Comparison of ENCODE assay signal across 1 cellular context in the genomic region with DNA sequence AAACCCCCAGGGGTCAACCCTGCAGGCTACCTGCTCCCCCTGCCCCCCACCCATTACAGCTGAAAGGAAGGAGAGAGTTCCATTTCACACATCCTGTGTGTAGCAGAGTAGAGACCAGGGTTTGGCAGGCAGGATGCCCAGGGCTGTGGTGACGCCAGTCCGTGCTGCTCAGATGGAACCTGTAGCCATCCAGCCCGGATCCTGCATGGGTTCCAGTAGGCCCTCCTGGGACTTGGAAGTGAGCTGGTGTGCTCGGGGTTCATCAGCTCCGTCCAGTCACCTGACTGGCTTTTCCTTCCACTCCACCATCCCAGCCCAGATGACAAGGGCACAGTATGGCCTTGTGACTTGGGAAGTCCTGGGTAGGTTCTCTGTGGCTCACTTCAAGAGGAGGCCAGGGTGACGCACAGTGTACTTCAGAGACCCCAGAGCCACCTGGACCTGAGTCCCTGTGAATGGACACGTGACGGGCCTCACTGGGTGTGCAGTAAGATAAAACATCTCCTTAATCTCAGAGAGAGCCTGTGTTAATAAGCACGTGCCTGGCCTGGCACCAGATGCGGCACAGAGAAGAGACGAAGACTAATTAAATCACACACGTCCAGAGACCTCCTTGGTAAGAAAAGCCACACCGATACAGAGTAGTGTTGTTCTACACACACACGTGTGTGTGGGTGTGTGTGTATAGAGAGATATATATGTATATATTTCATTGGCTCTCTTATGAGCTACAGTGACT.
TF ChIP-seq lines count a peak whose summit lies in the region.

No MANE protein-coding gene starts in this region.

TF ChIP-seq in WTC11, 78 proteins besides CTCF, POLR2A, EP300 and RAD21 (continued from another document):
- TF ChIP-seq, protein P1, sequence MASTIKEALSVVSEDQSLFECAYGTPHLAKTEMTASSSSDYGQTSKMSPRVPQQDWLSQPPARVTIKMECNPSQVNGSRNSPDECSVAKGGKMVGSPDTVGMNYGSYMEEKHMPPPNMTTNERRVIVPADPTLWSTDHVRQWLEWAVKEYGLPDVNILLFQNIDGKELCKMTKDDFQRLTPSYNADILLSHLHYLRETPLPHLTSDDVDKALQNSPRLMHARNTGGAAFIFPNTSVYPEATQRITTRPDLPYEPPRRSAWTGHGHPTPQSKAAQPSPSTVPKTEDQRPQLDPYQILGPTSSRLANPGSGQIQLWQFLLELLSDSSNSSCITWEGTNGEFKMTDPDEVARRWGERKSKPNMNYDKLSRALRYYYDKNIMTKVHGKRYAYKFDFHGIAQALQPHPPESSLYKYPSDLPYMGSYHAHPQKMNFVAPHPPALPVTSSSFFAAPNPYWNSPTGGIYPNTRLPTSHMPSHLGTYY (CRISPR knock-in tag; IDR thresholded peaks at IDR 0.05): no peak
- TF ChIP-seq NFATC4 (CRISPR knock-in tag; IDR thresholded peaks at IDR 0.05): no peak
- TF ChIP-seq ZNF219 (CRISPR knock-in tag; IDR thresholded peaks at IDR 0.05; ENCODE audit: borderline replicate concordance): no peak
- no peak for TF ChIP-seq ZBTB43 (CRISPR knock-in tag; IDR thresholded peaks at IDR 0.05)
- TF ChIP-seq ATF2 (CRISPR knock-in tag; IDR thresholded peaks at IDR 0.05; ENCODE audit: borderline replicate concordance, low read depth): no peak
- TF ChIP-seq JUN (CRISPR knock-in tag; IDR thresholded peaks at IDR 0.05): no peak
- TF ChIP-seq NFYB (CRISPR knock-in tag; conservative IDR thresholded peaks at IDR 0.05; ENCODE audit: low read depth): no peak
- no peak for TF ChIP-seq TP53 (CRISPR knock-in tag; IDR thresholded peaks at IDR 0.05)
- no peak for TF ChIP-seq OVOL2 (CRISPR knock-in tag; IDR thresholded peaks at IDR 0.05; ENCODE audit: borderline replicate concordance)
- TF ChIP-seq USF2 (CRISPR knock-in tag; IDR thresholded peaks at IDR 0.05): no peak
- no peak for TF ChIP-seq USF1 (CRISPR knock-in tag; IDR thresholded peaks at IDR 0.05)
- TF ChIP-seq NR2C2 (CRISPR knock-in tag; IDR thresholded peaks at IDR 0.05): no peak
TF ChIP-seq in WTC11: peak in this region for 0.
